24 cellular contexts compared by ENCODE assay signal in the genomic region with DNA sequence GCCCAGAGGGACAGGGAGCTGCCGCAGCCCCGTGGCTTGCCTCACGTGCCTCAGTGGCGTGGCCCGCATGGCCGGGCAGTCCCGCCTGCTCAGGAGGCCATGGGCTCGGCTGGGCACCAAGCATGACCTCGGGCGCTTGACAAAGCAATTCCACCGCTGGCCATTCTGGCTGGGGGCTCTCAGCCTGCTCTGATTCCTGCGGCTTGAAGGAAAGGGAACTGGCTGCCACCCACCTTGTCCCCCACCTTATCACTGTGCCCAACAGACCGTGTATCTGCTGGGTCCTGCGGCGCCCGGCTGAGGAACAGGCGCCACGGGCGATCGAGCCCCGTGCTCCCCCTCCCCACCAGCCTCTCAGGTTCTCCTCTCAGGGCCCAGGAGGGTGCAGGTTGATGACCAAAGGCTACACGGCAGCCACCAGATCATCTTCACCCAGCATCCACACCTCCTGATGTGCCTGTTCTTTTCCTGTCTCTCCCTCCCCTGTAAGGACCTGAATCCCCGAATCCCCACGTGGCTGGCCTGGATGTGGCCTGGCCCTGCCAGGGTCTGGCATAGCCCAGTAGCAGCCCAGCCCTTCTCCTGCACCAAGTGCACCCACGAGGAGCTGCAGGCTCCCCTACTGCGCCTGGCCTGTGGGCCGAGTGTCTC. TPM values are rescaled to one million over a fixed set of nuclear protein-coding genes. Genes with fewer than 3 reads are reported as not detected.
DNase-seq lines count a peak whose midpoint lies in the region; ATAC-seq and TF ChIP-seq lines count a peak whose summit lies in the region.
"Had no signal": no experiment of that assay in that cellular context is flagged by ENCODE, and none has a peak within 500 bp of the region (broad histone marks: within the 10 kb centered on the region; RNA-seq: fewer than 3 reads in every experiment).

No MANE protein-coding gene starts in this region.

- ATAC-seq in gastroesophageal sphincter (no peak), GM21576 (IDR thresholded peaks at IDR 0.05; ENCODE audit: unreplicated experiment) (no peak)
- ATAC-seq: PC-3, T-cell had no signal

- H3K27me3 ChIP-seq in right atrium auricular region = no peaks in the 10 kb centered on the region
- no peaks in the 10 kb centered on the region for H3K27me3 ChIP-seq in gastroesophageal sphincter
- H3K27me3 ChIP-seq in vagina = no peaks in the 10 kb centered on the region

- H3K9me3 ChIP-seq in right atrium auricular region (no peaks in the 10 kb centered on the region), gastroesophageal sphincter (no peaks in the 10 kb centered on the region), vagina (no peaks in the 10 kb centered on the region)

- TF ChIP-seq POLR2A in gastroesophageal sphincter (IDR thresholded peaks at IDR 0.05) (no peak), vagina (IDR thresholded peaks at IDR 0.05) (no peak)

- H3K4me1 ChIP-seq in right atrium auricular region (peaks cover 0 to 84% of the 10 kb centered on the region in 2 donors), gastroesophageal sphincter (peaks cover 0 to 97% (median 54%) of the 10 kb centered on the region in 3 donors), vagina (peaks cover 87% of the 10 kb centered on the region)

- H3K27ac ChIP-seq in right atrium auricular region (peak overlapping the region in 1 of 2 donors; percentile 12), gastroesophageal sphincter (peak overlapping the region in 3 of 4 donors; percentile 5 to 43 (median 19)), vagina (peak overlapping the region; percentile 74)

- intact Hi-C loops in cardiac septum (cut with DNase I) (no loop called here), posterior vena cava (cut with DNase I) (no loop called here), vagina (cut with DNase I) (no loop called here)

- 90 to 100% methylated on average over 2 of the region's 27 CpGs for WGBS in gastroesophageal sphincter (ENCODE audit: low coverage in 1 of 2), 2 donors

- H3K36me3 ChIP-seq in right atrium auricular region = no peaks in the 10 kb centered on the region
- no peaks in the 10 kb centered on the region for H3K36me3 ChIP-seq in gastroesophageal sphincter
- H3K36me3 ChIP-seq in vagina = no peaks in the 10 kb centered on the region

- no peak overlapping the region for H3K4me3 ChIP-seq in right atrium auricular region
- H3K4me3 ChIP-seq in gastroesophageal sphincter = no peak overlapping the region
- H3K4me3 ChIP-seq in vagina = no peak overlapping the region

- no peak for TF ChIP-seq EP300 in gastroesophageal sphincter (IDR thresholded peaks at IDR 0.05)

- peak; percentile 69 for DNase-seq in cardiac septum (ENCODE audit: low spot score)
- DNase-seq in right atrium auricular region (ENCODE audit: low spot score) = no peak
- peak; percentile 75 for DNase-seq in posterior vena cava (ENCODE audit: low spot score)
- no peak for DNase-seq in vagina (ENCODE audit: extremely low spot score in 2 of 2)
- no peak for DNase-seq in stimulated activated CD4-positive, alpha-beta T cell treated with anti-CD3 and anti-CD28 coated beads, Interleukin-2, amount 100 ng/mL, for 48 hours
- DNase-seq in DMS153 treated with DMSO at 0.1 percent for 48 hours (lab: John Stamatoyannopoulos, UW; ENCODE audit: unreplicated experiment) = no peak
- DNase-seq: 8988T; activated CD4-positive, alpha-beta T cell treated with anti-CD3 and anti-CD28 coated beads, Interleukin-2, amount 50 U/mL, for 48 hours; activated gamma-delta T cell; CD8-positive, alpha-beta memory T cell; DMS53; endodermal cell; GF-D8; H7; KG1; mammary epithelial cell; NCI-H1694; NCI-H510A; PC-3; SIG-M5; stimulated activated CD4-positive, alpha-beta T cell treated with anti-CD3 and anti-CD28 coated beads, Interleukin-4, amount 100 ng/mL, for 1 hour; T-cell had no signal

- TF ChIP-seq CTCF in right atrium auricular region (IDR thresholded peaks at IDR 0.05) (no peak), gastroesophageal sphincter (IDR thresholded peaks at IDR 0.05) (no peak), vagina (IDR thresholded peaks at IDR 0.05) (no peak)

RNA-seq across cellular contexts. Expression of gene CYFIP1, which starts 20.6 kb away (rescaled TPM):
- total RNA-seq in cardiac septum (35.6 TPM), right atrium auricular region (10 to 100 TPM; 21.1 to 32.7 TPM), gastroesophageal sphincter (100 to 1,000 TPM in 2 of 4 donors, 10 to 100 TPM in 2; 82.3 to 116 (median 101) TPM), posterior vena cava (100 to 1,000 TPM; 116 to 119 TPM), vagina (101 TPM)

Comparison
In these comparisons a context has a peak if more than half of its experiments do, and no peak if none do; other contexts are left out.
1. DNase-seq: peak in cardiac septum (single experiment) and posterior vena cava (single experiment); none in right atrium auricular region (single experiment), vagina (0 of 2), stimulated activated CD4-positive, alpha-beta T cell treated with anti-CD3 and anti-CD28 coated beads, Interleukin-2, amount 100 ng/mL, for 48 hours (0 of 2) and DMS153 treated with DMSO at 0.1 percent for 48 hours (single experiment).